12 cellular contexts compared by ENCODE assay signal in genomic region chr19:39645800-39646411, GRCh38. TPM values are rescaled to one million over a fixed set of nuclear protein-coding genes. Genes with fewer than 3 reads are reported as not detected.
DNase-seq lines count a peak whose midpoint lies in the region; ATAC-seq and TF ChIP-seq lines count a peak whose summit lies in the region.
"Had no signal": no experiment of that assay in that cellular context is flagged by ENCODE, and none has a peak within 500 bp of the region (broad histone marks: within the 10 kb centered on the region; RNA-seq: fewer than 3 reads in every experiment).

No MANE protein-coding gene starts in this region.

- H3K4me1 ChIP-seq in GM23248 (ENCODE audit: insufficient read depth) = no peaks in the 10 kb centered on the region

- H3K79me2 ChIP-seq in GM23248 (ENCODE audit: insufficient read depth) (no peaks in the 10 kb centered on the region), neural cell (replicated peaks; ENCODE audit: insufficient read depth, low read length) (no peaks in the 10 kb centered on the region)

- in situ Hi-C loops in GM23248 (cut with MboI) (no loop called here), brain microvascular endothelial cell (cut with HindIII; ENCODE audit: low pct_ligation_motif_present, low sequenced_read_pairs) (no loop called here)

- TF ChIP-seq CTCF in brain microvascular endothelial cell (IDR thresholded peaks at IDR 0.05; ENCODE audit: low read depth, low read length, missing control alignments) (no peak), neural cell (IDR thresholded peaks at IDR 0.05; ENCODE audit: poor library complexity, severe bottlenecking) (no peak)

- H3K4me3 ChIP-seq in GM23248 = no peak overlapping the region
- no peak overlapping the region for H3K4me3 ChIP-seq in brain microvascular endothelial cell (ENCODE audit: low read depth, low read length)
- no peak overlapping the region for H3K4me3 ChIP-seq in neural cell (ENCODE audit: low read length)

- WGBS in GM23248 (ENCODE audit: low coverage in 1 of 2, low lambda C conversion rate in 2 of 2, missing lambda C conversion rate in 2 of 2), 2 experiments = 12 to 17% methylated on average over 6 of the region's 6 CpGs

- H3F3A ChIP-seq in GM23248 (ENCODE audit: insufficient read depth) (no peaks in the 10 kb centered on the region), neural cell (ENCODE audit: insufficient read depth, low read length, poor library complexity, severe bottlenecking) (no peaks in the 10 kb centered on the region)

- no peak overlapping the region for H3K4me2 ChIP-seq in GM23248 (ENCODE audit: unreplicated experiment)
- no peak overlapping the region for H3K4me2 ChIP-seq in neural cell (ENCODE audit: low read length)

- no peak for TF ChIP-seq EP300 in neural cell (conservative IDR thresholded peaks at IDR 0.05; ENCODE audit: poor library complexity, severe bottlenecking)

- H3K9me3 ChIP-seq in GM23248 (ENCODE audit: low read depth) (no peaks in the 10 kb centered on the region), neural cell (ENCODE audit: low read length) (no peaks in the 10 kb centered on the region)

- no peaks in the 10 kb centered on the region for H3K27me3 ChIP-seq in GM23248 (replicated peaks; ENCODE audit: insufficient read depth)
- H3K27me3 ChIP-seq in brain microvascular endothelial cell (replicated peaks) = no peaks in the 10 kb centered on the region
- H3K27me3 ChIP-seq in neural cell (ENCODE audit: insufficient read depth, low read depth, low read length) = no peaks in the 10 kb centered on the region

- no peak overlapping the region for H3K27ac ChIP-seq in GM23248
- H3K27ac ChIP-seq in brain microvascular endothelial cell = no peak overlapping the region
- no peak overlapping the region for H3K27ac ChIP-seq in neural cell (ENCODE audit: low read length)
- H3K27ac ChIP-seq: WERI-Rb-1 had no signal

- DNase-seq in GM23248 (peak; percentile 33), NAMALWA (ENCODE audit: low spot score) (peak; percentile 30), brain microvascular endothelial cell (peak; percentile 7), dedifferentiated amniotic fluid mesenchymal stem cell (ENCODE audit: extremely low spot score) (no peak)
- DNase-seq: substantia nigra, WERI-Rb-1 had no signal

- no peaks in the 10 kb centered on the region for H4K20me1 ChIP-seq in GM23248 (ENCODE audit: insufficient read depth)
- H4K20me1 ChIP-seq in neural cell (ENCODE audit: insufficient read depth) = no peaks in the 10 kb centered on the region

- no peak overlapping the region for H3K9ac ChIP-seq in GM23248
- H3K9ac ChIP-seq in neural cell (ENCODE audit: low read length) = no peak overlapping the region

- TF ChIP-seq RAD21 in neural cell (conservative IDR thresholded peaks at IDR 0.05) = no peak

- H3K9me2 ChIP-seq in GM23248 (ENCODE audit: insufficient read depth) (no peaks in the 10 kb centered on the region), neural cell (ENCODE audit: insufficient read depth, low read length) (no peaks in the 10 kb centered on the region)

- no peaks in the 10 kb centered on the region for H3K36me3 ChIP-seq in GM23248 (ENCODE audit: low read depth)
- no peaks in the 10 kb centered on the region for H3K36me3 ChIP-seq in brain microvascular endothelial cell (replicated peaks)
- no peaks in the 10 kb centered on the region for H3K36me3 ChIP-seq in neural cell (ENCODE audit: insufficient read depth, low read length)
- H3K36me3 ChIP-seq: WERI-Rb-1 had no signal

- ATAC-seq in HG03196 (IDR thresholded peaks at IDR 0.05; ENCODE audit: unreplicated experiment) (no peak), GM18858 (IDR thresholded peaks at IDR 0.05; ENCODE audit: unreplicated experiment) (no peak)

- H2AFZ ChIP-seq in GM23248 (no peak overlapping the region), neural cell (ENCODE audit: low read depth, low read length) (no peak overlapping the region)

TF ChIP-seq in neural cell, 6 proteins besides CTCF, POLR2A, EP300 and RAD21:
- TF ChIP-seq POLR2AphosphoS5 (IDR thresholded peaks at IDR 0.05) (no peak), SMC3 (conservative IDR thresholded peaks at IDR 0.05; ENCODE audit: poor library complexity) (no peak), EZH2 (IDR thresholded peaks at IDR 0.05; ENCODE audit: borderline replicate concordance, insufficient read depth, low read length, poor library complexity, severe bottlenecking) (no peak), REST (IDR thresholded peaks at IDR 0.05; ENCODE audit: borderline replicate concordance) (peak; percentile 32)
TF ChIP-seq in neural cell: peak in this region for 1.

RNA-seq across cellular contexts. Expression of gene LGALS16, which starts 9.8 kb away (rescaled TPM):
- not detected in 2 replicates for total RNA-seq in GM23248 (2014; rRNA removed; shearing (Covaris generic))
- polyA plus RNA-seq in GM23248 (2016; fragmentation: Nextera tagmentation; extraction: Ambion mirVana) = not detected in 2 replicates
- polyA plus RNA-seq in neural cell = not detected in 2 replicates
- not detected in 2 replicates for polyA minus RNA-seq in neural cell
- total RNA-seq: frontal cortex, G401, mononuclear cell had no signal

RNA-seq across cellular contexts. Expression of gene LGALS13, which starts 43.6 kb away (rescaled TPM):
- total RNA-seq in GM23248 (2014; rRNA removed; shearing (Covaris generic)) = not detected in 2 replicates
- polyA plus RNA-seq in GM23248 (2016; fragmentation: Nextera tagmentation; extraction: Ambion mirVana) = not detected in 2 replicates
- not detected in 2 replicates for polyA plus RNA-seq in neural cell
- polyA minus RNA-seq in neural cell = not detected in 2 replicates
- total RNA-seq: G401, mononuclear cell had no signal

RNA-seq across cellular contexts. Expression of gene LGALS14, which starts 58.4 kb away (rescaled TPM):
- not detected in 2 replicates for total RNA-seq in GM23248 (2014; rRNA removed; shearing (Covaris generic))
- not detected in 2 replicates for polyA plus RNA-seq in GM23248 (2016; fragmentation: Nextera tagmentation; extraction: Ambion mirVana)
- polyA plus RNA-seq in neural cell = 0.53 and 4.4 TPM in 2 replicates
- not detected in 2 replicates for polyA minus RNA-seq in neural cell
- total RNA-seq: frontal cortex, G401 had no signal
